ENCODE assay signal across 9 cellular contexts in the genomic region with DNA sequence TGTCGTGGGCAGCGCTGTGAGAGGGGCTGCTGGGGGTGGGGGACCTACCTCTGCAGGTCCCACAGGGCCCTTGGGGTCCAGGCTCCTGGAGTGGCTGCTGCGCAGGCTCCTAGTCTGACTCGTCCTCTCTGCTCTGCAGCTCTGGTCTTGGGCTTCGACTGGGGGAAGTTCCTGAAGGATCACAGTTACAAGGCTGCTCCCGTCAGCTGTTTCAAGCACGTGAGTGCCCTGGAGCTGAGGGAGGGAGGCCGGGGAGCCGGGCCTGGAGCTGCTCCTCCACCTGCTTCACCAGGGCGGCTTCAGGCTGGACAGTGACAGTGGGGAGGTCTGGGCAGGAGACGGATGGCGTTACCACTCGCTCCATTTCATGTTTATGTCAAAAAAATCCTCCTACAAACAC. TPM values are rescaled to one million over a fixed set of nuclear protein-coding genes. Genes with fewer than 3 reads are reported as not detected.
DNase-seq lines count a peak whose midpoint lies in the region; TF ChIP-seq lines count a peak whose summit lies in the region.
"Had no signal": no experiment of that assay in that cellular context is flagged by ENCODE, and none has a peak within 500 bp of the region (broad histone marks: within the 10 kb centered on the region; RNA-seq: fewer than 3 reads in every experiment).

No MANE protein-coding gene starts in this region.

- no peaks in the 10 kb centered on the region for H3K9me2 ChIP-seq in hepatocyte (replicated peaks; ENCODE audit: insufficient read depth)

- H3K4me1 ChIP-seq in adipocyte (ENCODE audit: control insufficient read depth, insufficient read depth, low read length): peaks cover 22% of the 10 kb centered on the region
- peaks cover 3% of the 10 kb centered on the region for H3K4me1 ChIP-seq in hepatocyte (ENCODE audit: insufficient read depth)
- H3K4me1 ChIP-seq in suprapubic skin: peaks cover 13% of the 10 kb centered on the region
- H3K4me1 ChIP-seq in ascending aorta: no peaks in the 10 kb centered on the region

- H3K4me2 ChIP-seq in hepatocyte: no peak overlapping the region

- peaks cover 40% of the 10 kb centered on the region for H3K36me3 Mint-ChIP-seq in T-helper 2 cell treated with Interferon-gamma antibody and Interleukin-4, amounts not matched to agents 5 μg/mL and 100 μg/mL, for 36 hours (ENCODE audit: low read depth)

- H3K36me3 ChIP-seq in adipocyte (ENCODE audit: control insufficient read depth, insufficient read depth, low read length, severe bottlenecking) (peaks cover 35% of the 10 kb centered on the region), hepatocyte (replicated peaks; ENCODE audit: insufficient read depth, low read depth) (no peaks in the 10 kb centered on the region), suprapubic skin (peaks cover 47% of the 10 kb centered on the region), ascending aorta (peaks cover 26 to 65% of the 10 kb centered on the region in 2 donors)

- H3K27me3 Mint-ChIP-seq in T-helper 2 cell treated with Interferon-gamma antibody and Interleukin-4, amounts not matched to agents 5 μg/mL and 100 μg/mL, for 36 hours (ENCODE audit: low read depth): no peaks in the 10 kb centered on the region

- no peak overlapping the region for H2AFZ ChIP-seq in hepatocyte

- intact Hi-C loops in ascending aorta (cut with DNase I): no loop called here

- no peaks in the 10 kb centered on the region for H3K27me3 ChIP-seq in adipocyte (replicated peaks; ENCODE audit: control insufficient read depth, insufficient read depth, low read length)
- no peaks in the 10 kb centered on the region for H3K27me3 ChIP-seq in hepatocyte
- no peaks in the 10 kb centered on the region for H3K27me3 ChIP-seq in suprapubic skin
- no peaks in the 10 kb centered on the region for H3K27me3 ChIP-seq in ascending aorta

- H3K4me3 ChIP-seq in adipocyte (ENCODE audit: low read length) (peak overlapping the region; percentile 68), hepatocyte (no peak overlapping the region), suprapubic skin (peak overlapping the region; percentile 13), ascending aorta (no peak overlapping the region)
- H3K4me3 ChIP-seq: lung had no signal

- no peaks in the 10 kb centered on the region for H3K79me2 ChIP-seq in hepatocyte

- no peak for TF ChIP-seq EP300 in suprapubic skin (IDR thresholded peaks at IDR 0.05)

- no peak for TF ChIP-seq POLR2A in suprapubic skin (IDR thresholded peaks at IDR 0.05)

- peaks cover 24% of the 10 kb centered on the region for H3K4me1 Mint-ChIP-seq in T-helper 2 cell treated with Interferon-gamma antibody and Interleukin-4, amounts not matched to agents 5 μg/mL and 100 μg/mL, for 36 hours (ENCODE audit: low read depth)

- WGBS in hepatocyte (ENCODE audit: low lambda C conversion rate, missing lambda C conversion rate): 66% methylated on average over 13 of the region's 13 CpGs
- 74% methylated on average over 11 of the region's 13 CpGs for WGBS in suprapubic skin

- no peaks in the 10 kb centered on the region for H4K20me1 ChIP-seq in hepatocyte (ENCODE audit: insufficient read depth, poor library complexity, severe bottlenecking)

- H3K9ac ChIP-seq in adipocyte (ENCODE audit: low read length): peak overlapping the region; percentile 76

- H3K27ac ChIP-seq in hepatocyte (peak overlapping the region; percentile 71), suprapubic skin (peak overlapping the region; percentile 69), ascending aorta (peak overlapping the region in 1 of 2 donors; percentile 33)

- peak overlapping the region; percentile 88 for H3K27ac Mint-ChIP-seq in T-helper 2 cell treated with Interferon-gamma antibody and Interleukin-4, amounts not matched to agents 5 μg/mL and 100 μg/mL, for 36 hours

- H3K4me3 Mint-ChIP-seq in T-helper 2 cell treated with Interferon-gamma antibody and Interleukin-4, amounts not matched to agents 5 μg/mL and 100 μg/mL, for 36 hours: peak overlapping the region; percentile 75

- H3K9me3 ChIP-seq in adipocyte (ENCODE audit: control insufficient read depth, low read length) (no peaks in the 10 kb centered on the region), hepatocyte (ENCODE audit: low read depth) (no peaks in the 10 kb centered on the region), suprapubic skin (no peaks in the 10 kb centered on the region), ascending aorta (no peaks in the 10 kb centered on the region)

- no peaks in the 10 kb centered on the region for H3K9me3 Mint-ChIP-seq in T-helper 2 cell treated with Interferon-gamma antibody and Interleukin-4, amounts not matched to agents 5 μg/mL and 100 μg/mL, for 36 hours

- no peak for DNase-seq in T-helper 2 cell treated with Interferon-gamma antibody and Interleukin-4, amounts not matched to agents 5 μg/mL and 100 μg/mL, for 36 hours (ENCODE audit: low spot score)
- DNase-seq in T-helper 2 cell (no peak), adipocyte (ENCODE audit: low read depth) (no peak), hepatocyte (ENCODE audit: low spot score) (no peak), suprapubic skin (ENCODE audit: low spot score in 2 of 2) (no peak), D341Med (ENCODE audit: low spot score) (no peak), ascending aorta (ENCODE audit: low spot score in 2 of 2) (no peak)
- no peak for DNase-seq in stimulated activated CD8-positive, alpha-beta memory T cell treated with anti-CD3 and anti-CD28 coated beads, Interleukin-4, amount 100 ng/mL, for 48 hours

- no peak for TF ChIP-seq CTCF in hepatocyte (IDR thresholded peaks at IDR 0.05; ENCODE audit: poor library complexity)
- TF ChIP-seq CTCF in suprapubic skin (IDR thresholded peaks at IDR 0.05): no peak
- TF ChIP-seq CTCF in ascending aorta (IDR thresholded peaks at IDR 0.05): no peak

RNA-seq across cellular contexts. Expression of a gene that starts 11.9 kb away (rescaled TPM):
- total RNA-seq in hepatocyte: 17.9 and 20.1 TPM in 2 replicates
- polyA plus RNA-seq in hepatocyte: 12.1 and 16.3 TPM in 2 replicates
- 10 to 100 TPM; 13.2 to 36.5 (median 17.4) TPM for total RNA-seq in suprapubic skin
- 33.3 TPM for total RNA-seq in ascending aorta

RNA-seq across cellular contexts. Expression of a gene that starts 23.7 kb away (rescaled TPM):
- total RNA-seq in hepatocyte: 1.00 and 4.5 TPM in 2 replicates
- 1.2 and 1.4 TPM in 2 replicates for polyA plus RNA-seq in hepatocyte
- total RNA-seq in suprapubic skin: 10 to 100 TPM in 3 of 4 donors, 1 to 10 TPM in 1; 9.5 to 18.8 (median 15.7) TPM
- not detected for total RNA-seq in ascending aorta

Comparison
In these comparisons a context has a peak if more than half of its experiments do, and no peak if none do; other contexts are left out.
1. H3K4me3 ChIP-seq: peak in adipocyte (single experiment) and suprapubic skin (single experiment); none in hepatocyte (single experiment) and ascending aorta (0 of 2).